Comparison of ENCODE assay signal across 1 cellular context in genomic region chr16:81658373-81658772, GRCh38.
TF ChIP-seq lines count a peak whose summit lies in the region.

No MANE protein-coding gene starts in this region.

TF ChIP-seq in WTC11, 78 proteins besides CTCF, POLR2A, EP300 and RAD21 (continued from another document):
- no peak for TF ChIP-seq ZMAT4 (CRISPR knock-in tag; IDR thresholded peaks at IDR 0.05)
- TF ChIP-seq OVOL2 (CRISPR knock-in tag; IDR thresholded peaks at IDR 0.05; ENCODE audit: borderline replicate concordance) = no peak
- TF ChIP-seq ELF4 (CRISPR knock-in tag; IDR thresholded peaks at IDR 0.05; ENCODE audit: low read depth) = no peak
- no peak for TF ChIP-seq TP53 (CRISPR knock-in tag; IDR thresholded peaks at IDR 0.05)
- TF ChIP-seq ATF2 (CRISPR knock-in tag; IDR thresholded peaks at IDR 0.05; ENCODE audit: borderline replicate concordance, low read depth) = no peak
- TF ChIP-seq ATF3 (CRISPR knock-in tag; conservative IDR thresholded peaks at IDR 0.05) = no peak
- TF ChIP-seq ZNF671 (CRISPR knock-in tag; IDR thresholded peaks at IDR 0.05) = no peak
- TF ChIP-seq CDX4 (CRISPR knock-in tag; IDR thresholded peaks at IDR 0.05; ENCODE audit: borderline replicate concordance) = no peak
- no peak for TF ChIP-seq AR (CRISPR knock-in tag; IDR thresholded peaks at IDR 0.05)
